9 cellular contexts compared by ENCODE assay signal in the genomic region with DNA sequence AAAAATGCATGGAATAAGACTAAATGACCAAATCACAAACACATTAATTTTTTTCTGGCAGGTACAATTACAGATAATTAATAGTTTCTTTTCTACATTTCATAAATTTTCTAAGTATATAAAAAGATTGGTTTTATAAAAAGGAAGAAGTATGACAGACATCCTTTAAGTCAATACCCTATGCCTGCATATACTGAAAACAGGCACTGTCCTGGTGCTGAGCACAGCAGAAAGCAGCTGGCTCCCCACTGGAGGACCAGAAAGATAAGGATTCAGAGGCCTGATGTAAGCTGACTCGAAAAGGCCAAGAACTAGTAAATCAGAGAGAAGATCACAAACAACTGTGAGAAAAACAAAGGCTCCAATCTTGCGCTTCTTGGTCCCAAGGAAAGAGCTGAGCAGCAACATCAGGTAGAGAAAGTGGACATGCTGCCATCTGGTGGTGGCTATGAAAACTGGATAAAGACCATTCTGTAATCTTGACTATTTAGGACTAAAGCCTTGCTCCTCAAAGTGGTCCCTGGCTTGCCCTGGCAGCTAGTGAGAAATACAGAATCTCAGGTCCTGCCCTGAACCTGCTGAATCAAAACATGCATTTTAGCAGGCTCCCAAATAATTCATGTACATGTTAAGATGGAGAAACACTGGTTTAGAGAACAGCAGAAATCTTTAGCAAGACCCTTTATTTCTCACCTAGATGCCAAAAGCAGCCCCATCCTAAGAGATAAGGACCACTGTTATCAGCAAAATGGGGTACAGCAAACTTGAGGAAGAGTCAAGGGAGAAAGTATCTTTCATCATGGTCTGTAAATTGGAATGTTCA.
DNase-seq lines count a peak whose midpoint lies in the region; ATAC-seq and TF ChIP-seq lines count a peak whose summit lies in the region.
"Had no signal": no experiment of that assay in that cellular context is flagged by ENCODE, and none has a peak within 500 bp of the region (broad histone marks: within the 10 kb centered on the region; RNA-seq: fewer than 3 reads in every experiment).

No MANE protein-coding gene starts in this region.

- 26 to 31% methylated on average over 2 of the region's 2 CpGs for WGBS in lung, 2 donors

- peak; percentile 82 for TF ChIP-seq CTCF in BJ (IDR thresholded peaks at IDR 0.05; ENCODE audit: insufficient read depth, low read depth, low read length)
- TF ChIP-seq CTCF in lung (IDR thresholded peaks at IDR 0.05; ENCODE audit: control extremely low read depth, extremely low read depth), result peak; percentile 53

- DNase-seq in BJ (ENCODE audit: low read depth), result peak; percentile 3
- DNase-seq in NCI-H226, result peak; percentile 23
- DNase-seq in activated CD4-positive, alpha-beta T cell treated with anti-CD3 and anti-CD28 coated beads for 4 hours, result peak; percentile 35 to 49
- peak; percentile 12 to 59 for DNase-seq in dermis microvascular lymphatic vessel endothelial cell (ENCODE audit: low read depth in 2 of 2)
- peak; percentile 42 for DNase-seq in lung (ENCODE audit: low spot score)
- peak; percentile 64 for DNase-seq in stimulated activated CD8-positive, alpha-beta memory T cell treated with anti-CD3 and anti-CD28 coated beads, Interleukin-4, amount 100 ng/mL, for 48 hours

- H3K27me3 ChIP-seq in BJ (ENCODE audit: control insufficient read depth, insufficient read depth, low read length) (no peaks in the 10 kb centered on the region), lung (ENCODE audit: control insufficient read depth, insufficient read depth) (no peaks in the 10 kb centered on the region)
- H3K27me3 ChIP-seq: SJSA1 had no signal

- no peak overlapping the region for H3K27ac ChIP-seq in lung (ENCODE audit: low read depth in 1 of 2, low read length in 1 of 2)
- H3K27ac ChIP-seq: SJSA1 had no signal

- H3K4me3 ChIP-seq in BJ (ENCODE audit: low read depth, low read length), result no peak overlapping the region
- H3K4me3 ChIP-seq in lung, result no peak overlapping the region
- H3K4me3 ChIP-seq: SJSA1 had no signal

- ATAC-seq in GM18870 (IDR thresholded peaks at IDR 0.05; ENCODE audit: unreplicated experiment), result peak; percentile 93
- ATAC-seq in HG03066 (IDR thresholded peaks at IDR 0.05; ENCODE audit: low read depth, unreplicated experiment), result peak; percentile 95
- ATAC-seq in lung (ENCODE audit: insufficient read depth, low FRiP score), result peak; percentile 53

- H3K36me3 ChIP-seq in BJ (ENCODE audit: control insufficient read depth, insufficient read depth, low read length) (0 out of 2 replicates have a peak, but pooled peaks cover 1% of the 10 kb centered on the region), lung (ENCODE audit: control insufficient read depth in 2 of 2, insufficient read depth in 2 of 2, low read length in 2 of 2) (peaks cover 2 to 11% of the 10 kb centered on the region in 2 donors)
- H3K36me3 ChIP-seq: SJSA1 had no signal

- no peaks in the 10 kb centered on the region for H3K9me3 ChIP-seq in lung (ENCODE audit: control insufficient read depth in 2 of 2, insufficient read depth in 1 of 2, low read length in 1 of 2)
- H3K9me3 ChIP-seq: SJSA1 had no signal

- POLR2A ChIA-PET in BJ (lab: Charles Lee), result interaction anchor here (0.5 kb wide), 1 partner anchor 11 kb away, joined by 3 read pairs; no protein-coding TSS in a partner anchor

- H3K4me1 ChIP-seq in lung (ENCODE audit: control insufficient read depth in 2 of 2, insufficient read depth in 2 of 2, low read length in 2 of 2), result no peaks in the 10 kb centered on the region
- H3K4me1 ChIP-seq: SJSA1 had no signal

- CTCF ChIA-PET in BJ (lab: Yijun Ruan, JAX), result interaction anchor here (0.5 to 3.7 kb wide), 19 partner anchors 8 to 909 kb away, joined by 3 to 24 read pairs (median 5); no protein-coding TSS in a partner anchor

Comparison
In these comparisons a context has a peak if more than half of its experiments do, and no peak if none do; other contexts are left out.
1. DNase-seq: peak in every context shown above with its lines; median percentile 64 in stimulated activated CD8-positive, alpha-beta memory T cell treated with anti-CD3 and anti-CD28 coated beads, Interleukin-4, amount 100 ng/mL, for 48 hours; 42 in activated CD4-positive, alpha-beta T cell treated with anti-CD3 and anti-CD28 coated beads for 4 hours; 42 in lung; 36 in dermis microvascular lymphatic vessel endothelial cell; 23 in NCI-H226; 3 in BJ.